12 cellular contexts compared by ENCODE assay signal in genomic region chr10:13987472-13987871, GRCh38.
A peak's percentile ranks its signal among the peaks of the same experiment; 100 is the strongest.
DNase-seq lines count a peak whose midpoint lies in the region; ATAC-seq and TF ChIP-seq lines count a peak whose summit lies in the region.
"Had no signal": no experiment of that assay in that cellular context is flagged by ENCODE, and none has a peak within 500 bp of the region (broad histone marks: within the 10 kb centered on the region; RNA-seq: fewer than 3 reads in every experiment).

No MANE protein-coding gene starts in this region.

- no peak overlapping the region for H3K4me3 ChIP-seq in SK-N-SH (ENCODE audit: low read depth in 2 of 2, low read length in 1 of 2)
- no peak overlapping the region for H3K4me3 ChIP-seq in fibroblast of villous mesenchyme (ENCODE audit: low read depth, low read length)
- H3K4me3 ChIP-seq: upper lobe of left lung had no signal

- H3K36me3 ChIP-seq in SK-N-SH (replicated peaks in 1 of 2; ENCODE audit: control insufficient read depth in 1 of 2, insufficient read depth in 2 of 2, low read length in 1 of 2) = no peaks in the 10 kb centered on the region
- H3K36me3 ChIP-seq: upper lobe of left lung had no signal

- 0 out of 2 replicates have a peak overlapping the region, but pooled peaks have one; percentile 29 for H2AFZ ChIP-seq in SK-N-SH (ENCODE audit: low read depth)

- H3K9me2 ChIP-seq in SK-N-SH = no peaks in the 10 kb centered on the region

- H3F3A ChIP-seq in SK-N-SH (replicated peaks; ENCODE audit: insufficient read depth) = peaks cover 47% of the 10 kb centered on the region

- H3K79me2 ChIP-seq in SK-N-SH (ENCODE audit: insufficient read depth) = peaks cover 12% of the 10 kb centered on the region

- H3K27ac ChIP-seq in SK-N-SH (ENCODE audit: low read depth in 2 of 2, low read length in 1 of 2) = peak overlapping the region; percentile 56 to 94; a peak in 3 of 4 replicates

- H3K9me3 ChIP-seq in SK-N-SH = no peaks in the 10 kb centered on the region
- H3K9me3 ChIP-seq: upper lobe of left lung had no signal

- no peaks in the 10 kb centered on the region for H4K20me1 ChIP-seq in SK-N-SH (ENCODE audit: insufficient read depth)

- 23% methylated on average over 9 of the region's 9 CpGs for WGBS in SK-N-SH (ENCODE audit: low lambda C conversion rate)

- TF ChIP-seq RAD21 in SK-N-SH (IDR thresholded peaks at IDR 0.05; ENCODE audit: low read length) = no peak

- DNase-seq in A172 (ENCODE audit: low spot score) (peak; percentile 91), GM04504 (ENCODE audit: low read depth) (peak; percentile 30), SK-N-SH (no peak), fibroblast of villous mesenchyme (ENCODE audit: low read depth) (peak; percentile 63), medulla oblongata (ENCODE audit: extremely low spot score) (no peak), midbrain (lab: John Stamatoyannopoulos, UW) (no peak)
- DNase-seq: DMS153; left colon; stimulated activated CD4-positive, alpha-beta T cell treated with anti-CD3 and anti-CD28 coated beads, Interleukin-2, amount 100 ng/mL, for 48 hours; upper lobe of left lung had no signal

- ATAC-seq in HG02588 (IDR thresholded peaks at IDR 0.05; ENCODE audit: unreplicated experiment) (no peak), HG03095 (IDR thresholded peaks at IDR 0.05; ENCODE audit: unreplicated experiment) (no peak)
- ATAC-seq: left colon had no signal

- TF ChIP-seq CTCF in SK-N-SH (IDR thresholded peaks at IDR 0.05) (0 out of 2 replicates have a peak, but pooled peaks have one; percentile 8), fibroblast of villous mesenchyme (IDR thresholded peaks at IDR 0.05; ENCODE audit: insufficient read depth, low read depth, low read length) (no peak)

- TF ChIP-seq EP300 in SK-N-SH (IDR thresholded peaks at IDR 0.05; ENCODE audit: borderline replicate concordance in 1 of 2, low read depth in 1 of 2, low read length in 1 of 2) = peak in 1 of 2 experiments; percentile 83; a peak in 2 of 4 replicates

- H3K4me2 ChIP-seq in SK-N-SH = peak overlapping the region; percentile 33; the same call in 1 of the 2 replicates

- no peaks in the 10 kb centered on the region for H3K27me3 ChIP-seq in SK-N-SH (ENCODE audit: insufficient read depth)
- H3K27me3 ChIP-seq: upper lobe of left lung had no signal

- CTCF ChIA-PET in SK-N-SH (lab: Yijun Ruan, JAX) = no interaction called here

- POLR2A ChIA-PET in SK-N-SH (lab: Yijun Ruan, JAX) = no interaction called here

- peak overlapping the region; percentile 57; the same call in 1 of the 2 replicates for H3K9ac ChIP-seq in SK-N-SH

- peaks cover 16 to 32% of the 10 kb centered on the region in 2 experiments for H3K4me1 ChIP-seq in SK-N-SH (ENCODE audit: control insufficient read depth in 1 of 2, insufficient read depth in 2 of 2, low read depth in 1 of 2, low read length in 1 of 2)

TF ChIP-seq in SK-N-SH, 30 proteins besides CTCF, POLR2A, EP300 and RAD21 (continues in another document):
- TF ChIP-seq JUND (IDR thresholded peaks at IDR 0.05) = peak; percentile 89
- no peak for TF ChIP-seq FOXM1 (IDR thresholded peaks at IDR 0.05; ENCODE audit: low read depth)
- no peak for TF ChIP-seq IRF3 (IDR thresholded peaks at IDR 0.05; ENCODE audit: low read depth, low read length)
- TF ChIP-seq TCF12 (IDR thresholded peaks at IDR 0.05) = peak; percentile 73
- no peak for TF ChIP-seq RFX5 (IDR thresholded peaks at IDR 0.05; ENCODE audit: low read length)
- no peak for TF ChIP-seq REST (IDR thresholded peaks at IDR 0.05; ENCODE audit: low read depth, low read length)
- no peak for TF ChIP-seq FOXJ3 (CRISPR knock-in tag; IDR thresholded peaks at IDR 0.05)
- TF ChIP-seq SMC3 (IDR thresholded peaks at IDR 0.05; ENCODE audit: low read depth, low read length) = no peak
- TF ChIP-seq NRF1 (IDR thresholded peaks at IDR 0.05; ENCODE audit: low read depth, low read length) = no peak
- no peak for TF ChIP-seq RCOR1 (IDR thresholded peaks at IDR 0.05; ENCODE audit: low read length)
- TF ChIP-seq TAF1 (IDR thresholded peaks at IDR 0.05; ENCODE audit: borderline replicate concordance, low read depth, low read length) = no peak
- TF ChIP-seq EZH2phosphoT487 (IDR thresholded peaks at IDR 0.05; ENCODE audit: borderline replicate concordance, low read depth) = no peak
- TF ChIP-seq SIN3A (IDR thresholded peaks at IDR 0.05; ENCODE audit: borderline replicate concordance, low read depth, low read length) = no peak
- TF ChIP-seq NFIC (IDR thresholded peaks at IDR 0.05; ENCODE audit: borderline replicate concordance) = peak; percentile 47; the same call in 1 of the 2 replicates
- peak; percentile 26; the same call in 1 of the 2 replicates for TF ChIP-seq ELF1 (IDR thresholded peaks at IDR 0.05)
- peak; percentile 12; the same call in 1 of the 2 replicates for TF ChIP-seq POLR2AphosphoS5 (IDR thresholded peaks at IDR 0.05; ENCODE audit: low read depth, low read length)
- no peak for TF ChIP-seq YY1 (IDR thresholded peaks at IDR 0.05; ENCODE audit: low read depth)
- peak; percentile 96 for TF ChIP-seq FOSL2 (IDR thresholded peaks at IDR 0.05; ENCODE audit: borderline replicate concordance, low read depth)
- no peak for TF ChIP-seq MEF2A (IDR thresholded peaks at IDR 0.05; ENCODE audit: borderline replicate concordance, low read depth)
- no peak; the same call in 1 of the 2 replicates for TF ChIP-seq GABPA (IDR thresholded peaks at IDR 0.05; ENCODE audit: low read depth)
- no peak; the same call in 1 of the 2 replicates for TF ChIP-seq RXRA (IDR thresholded peaks at IDR 0.05; ENCODE audit: borderline replicate concordance, low read depth)
- TF ChIP-seq PBX3 (IDR thresholded peaks at IDR 0.05) = peak; percentile 57
- TF ChIP-seq ZBTB33 (IDR thresholded peaks at IDR 0.05; ENCODE audit: borderline replicate concordance, low read depth) = no peak
- peak; percentile 93 for TF ChIP-seq MAX (IDR thresholded peaks at IDR 0.05; ENCODE audit: low read depth)
- TF ChIP-seq GATA2 (CRISPR knock-in tag; IDR thresholded peaks at IDR 0.05) = no peak

Comparison
In these comparisons a context has a peak if more than half of its experiments do, and no peak if none do; other contexts are left out.
1. DNase-seq: peak in A172 (single experiment), GM04504 (single experiment) and fibroblast of villous mesenchyme (single experiment); none in SK-N-SH (single experiment), medulla oblongata (single experiment) and midbrain (single experiment).